18 cellular contexts compared by ENCODE assay signal in the genomic region with DNA sequence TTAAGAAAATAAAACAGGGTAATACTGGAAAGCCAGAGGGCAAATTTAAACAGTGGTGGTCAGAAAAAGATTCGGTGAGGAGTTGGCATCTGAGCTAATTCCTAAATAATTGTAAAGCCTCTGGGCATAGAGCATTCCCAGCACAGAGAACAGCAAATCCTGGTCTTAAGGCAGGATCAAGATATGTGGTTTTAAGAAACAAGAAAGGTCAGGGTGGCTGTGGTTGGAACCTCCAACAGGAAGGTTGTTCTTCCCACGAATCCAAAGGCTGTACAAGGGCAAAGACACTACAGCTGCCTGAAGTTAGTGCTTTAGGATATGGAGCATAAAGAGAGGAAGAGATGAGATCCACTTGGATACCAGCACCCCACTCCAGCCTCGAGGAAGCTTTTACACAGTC.
A peak's percentile ranks its signal among the peaks of the same experiment; 100 is the strongest.
DNase-seq lines count a peak whose midpoint lies in the region; ATAC-seq and TF ChIP-seq lines count a peak whose summit lies in the region.
"Had no signal": no experiment of that assay in that cellular context is flagged by ENCODE, and none has a peak within 500 bp of the region (broad histone marks: within the 10 kb centered on the region; RNA-seq: fewer than 3 reads in every experiment).

No MANE protein-coding gene starts in this region.

- H3K27me3 ChIP-seq in smooth muscle cell (ENCODE audit: low read depth) = no peaks in the 10 kb centered on the region
- H3K27me3 ChIP-seq in left lung = no peaks in the 10 kb centered on the region
- H3K27me3 ChIP-seq: BLaER1 had no signal

- H3K9ac ChIP-seq in smooth muscle cell (ENCODE audit: low read depth) = no peak overlapping the region
- H3K9ac ChIP-seq: BLaER1 had no signal

- H3K4me1 ChIP-seq in smooth muscle cell (ENCODE audit: low read depth) (peaks cover 11% of the 10 kb centered on the region), left lung (no peaks in the 10 kb centered on the region)
- H3K4me1 ChIP-seq: BLaER1 had no signal

- H4K20me1 ChIP-seq in smooth muscle cell (ENCODE audit: low read depth) = no peaks in the 10 kb centered on the region
- H4K20me1 ChIP-seq: BLaER1 had no signal

- H3K4me3 ChIP-seq in smooth muscle cell (no peak overlapping the region), left lung (no peak overlapping the region)
- H3K4me3 ChIP-seq: BLaER1, GM12878, GM23338 had no signal

- WGBS in smooth muscle cell (ENCODE audit: low lambda C conversion rate) = 17% methylated on average over 3 of the region's 3 CpGs

- H2AFZ ChIP-seq in smooth muscle cell (ENCODE audit: low read depth) = no peak overlapping the region
- H2AFZ ChIP-seq: GM23338 had no signal

- ATAC-seq in GM21423 (IDR thresholded peaks at IDR 0.05; ENCODE audit: unreplicated experiment) = no peak
- no peak for ATAC-seq in left lung
- ATAC-seq: GM12878, GM23338, HCT116 had no signal

- H3F3A ChIP-seq in smooth muscle cell (ENCODE audit: low read depth) = peaks cover 5% of the 10 kb centered on the region

- H3K27ac ChIP-seq in smooth muscle cell (ENCODE audit: low read depth) (no peak overlapping the region), left lung (no peak overlapping the region)
- H3K27ac ChIP-seq: BLaER1, HL-60 had no signal

- no peak for TF ChIP-seq CTCF in smooth muscle cell (IDR thresholded peaks at IDR 0.05; ENCODE audit: borderline replicate concordance, insufficient read depth, poor library complexity, severe bottlenecking)
- no peak for TF ChIP-seq CTCF in left lung (IDR thresholded peaks at IDR 0.05)

- intact Hi-C loops in left lung (cut with DNase I) = no loop called here

- H3K4me2 ChIP-seq in smooth muscle cell = peak overlapping the region; percentile 9
- H3K4me2 ChIP-seq: BLaER1, GM23338 had no signal

- H3K36me3 ChIP-seq in smooth muscle cell (ENCODE audit: low read depth) (no peaks in the 10 kb centered on the region), left lung (no peaks in the 10 kb centered on the region)
- H3K36me3 ChIP-seq: BLaER1 had no signal

- DNase-seq in COLO829 (ENCODE audit: low spot score) (peak; percentile 61), RPMI7951 (ENCODE audit: low read depth) (peak; percentile 4), islet precursor cell (peak; percentile 52), smooth muscle cell (lab: John Stamatoyannopoulos, UW; ENCODE audit: unreplicated experiment) (no peak), HuH-7 (ENCODE audit: low spot score) (no peak), left lung (no peak)
- DNase-seq: 8988T; Calu3; CD4-positive, alpha-beta memory T cell; DMS79 treated with DMSO at 0.1 percent for 48 hours; HFFc6; IMR-90 had no signal

- H3K9me3 ChIP-seq in smooth muscle cell (replicated peaks; ENCODE audit: low read depth) = no peaks in the 10 kb centered on the region
- no peaks in the 10 kb centered on the region for H3K9me3 ChIP-seq in left lung
- H3K9me3 ChIP-seq: BLaER1 had no signal

- no peaks in the 10 kb centered on the region for H3K79me2 ChIP-seq in smooth muscle cell (ENCODE audit: low read depth)

Comparison
In these comparisons a context has a peak if more than half of its experiments do, and no peak if none do; other contexts are left out.
1. DNase-seq: peak in COLO829 (single experiment), RPMI7951 (single experiment) and islet precursor cell (single experiment); none in smooth muscle cell (single experiment), HuH-7 (single experiment) and left lung (0 of 2).